ENCODE assay signal across 5 cellular contexts in genomic region chr10:89345367-89345766, GRCh38. TPM values are rescaled to one million over a fixed set of nuclear protein-coding genes. Genes with fewer than 3 reads are reported as not detected.
"Had no signal": no experiment of that assay in that cellular context is flagged by ENCODE, and none has a peak within 500 bp of the region (broad histone marks: within the 10 kb centered on the region; RNA-seq: fewer than 3 reads in every experiment).

No MANE protein-coding gene starts in this region.

RNA-seq across cellular contexts. Expression of gene IFIT1B, which starts 32.5 kb away (rescaled TPM):
- total RNA-seq: H9, HepG2, HFFc6, HT1080 had no signal
- polyA plus RNA-seq: HepG2, IgD-negative memory B cell had no signal

RNA-seq across cellular contexts. Expression of gene IFIT2, which starts 43.5 kb away (rescaled TPM):
- total RNA-seq: H9 had no signal
